In the genomic region with DNA sequence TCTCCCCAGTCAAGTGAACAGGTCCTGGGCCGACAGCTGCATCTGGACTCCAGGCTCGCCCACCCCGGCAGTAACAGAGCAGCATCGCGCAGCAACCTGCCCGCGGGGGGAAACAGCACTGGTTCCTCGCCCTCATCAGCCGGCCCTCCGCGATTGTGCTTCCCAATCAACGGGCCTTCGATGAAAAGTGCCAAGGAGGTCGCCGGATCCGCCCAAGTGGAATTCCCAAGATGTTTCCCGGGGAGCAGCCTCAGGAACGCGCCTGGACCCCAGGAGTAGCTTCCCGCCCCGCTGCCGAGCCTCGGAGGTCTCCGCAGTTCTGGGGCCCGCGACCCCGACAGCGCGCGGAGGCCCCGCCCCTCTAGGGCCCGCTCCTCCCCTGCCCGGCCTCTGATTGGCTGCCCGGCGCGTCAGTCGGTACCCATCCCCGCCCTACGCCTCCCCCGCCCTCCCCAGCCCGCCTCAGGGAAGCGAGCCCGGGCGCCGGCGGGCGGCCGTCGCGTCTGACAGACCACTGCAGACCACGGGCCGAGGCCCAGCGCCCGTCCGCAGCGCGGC, we compare ENCODE assay signal across 8 cellular contexts. TPM values are rescaled to one million over a fixed set of nuclear protein-coding genes. Genes with fewer than 3 reads are reported as not detected.
A peak's percentile ranks its signal among the peaks of the same experiment; 100 is the strongest.
DNase-seq lines count a peak whose midpoint lies in the region; ATAC-seq and TF ChIP-seq lines count a peak whose summit lies in the region.

A gene (plus strand): TSS at position 460 of the 558 bp plus-strand sequence. CDS start 103 bp downstream, outside the sequence.

- peaks cover 3% of the 10 kb centered on the region for H3K9me3 Mint-ChIP-seq in activated naive CD8-positive, alpha-beta T cell treated with anti-CD3 and anti-CD28 coated beads, Interleukin-2, amount 10 ng/mL, durations not matched to agents 7 days and 5 days
- H3K9me3 Mint-ChIP-seq in progenitor cell of endocrine pancreas (ENCODE audit: low read depth): peaks cover 7% of the 10 kb centered on the region

- H3K4me3 Mint-ChIP-seq in activated naive CD8-positive, alpha-beta T cell treated with anti-CD3 and anti-CD28 coated beads, Interleukin-2, amount 10 ng/mL, durations not matched to agents 7 days and 5 days: peak within 1 kb of the TSS; percentile 91
- H3K4me3 Mint-ChIP-seq in progenitor cell of endocrine pancreas (ENCODE audit: low read depth): peak within 1 kb of the TSS; percentile 79

- no peaks in the 10 kb centered on the region for H3K9me3 ChIP-seq in heart right ventricle
- H3K9me3 ChIP-seq in upper lobe of left lung: no peaks in the 10 kb centered on the region

- ATAC-seq in HG02610 (IDR thresholded peaks at IDR 0.05; ENCODE audit: unreplicated experiment): peak; percentile 100
- peak; percentile 88 for ATAC-seq in activated naive CD8-positive, alpha-beta T cell treated with anti-CD3 and anti-CD28 coated beads, Interleukin-2, amount 10 ng/mL, durations not matched to agents 7 days and 5 days (ENCODE audit: low read depth)
- peak; percentile 95 to 98 (median 97) for ATAC-seq in heart right ventricle
- ATAC-seq in upper lobe of left lung (ENCODE audit: low FRiP score in 2 of 2): peak; percentile 94 to 97

- no peaks in the 10 kb centered on the region for H3K36me3 ChIP-seq in heart right ventricle
- H3K36me3 ChIP-seq in upper lobe of left lung: no peaks in the 10 kb centered on the region

- H3K4me3 ChIP-seq in heart right ventricle (peak within 1 kb of the TSS; percentile 60 to 84 (median 66)), upper lobe of left lung (peak within 1 kb of the TSS; percentile 60 to 85 (median 80))

- peak in 2 of 4 donors; percentile 39 to 77 for TF ChIP-seq POLR2A in upper lobe of left lung (IDR thresholded peaks at IDR 0.05)

- peaks cover 0 to 36% (median 23%) of the 10 kb centered on the region in 7 donors for H3K27me3 ChIP-seq in heart right ventricle
- H3K27me3 ChIP-seq in upper lobe of left lung: no peaks in the 10 kb centered on the region

- H3K27me3 Mint-ChIP-seq in activated naive CD8-positive, alpha-beta T cell treated with anti-CD3 and anti-CD28 coated beads, Interleukin-2, amount 10 ng/mL, durations not matched to agents 7 days and 5 days: peaks cover 15% of the 10 kb centered on the region
- peaks cover 9% of the 10 kb centered on the region for H3K27me3 Mint-ChIP-seq in progenitor cell of endocrine pancreas

- POLR2A ChIA-PET in activated naive CD8-positive, alpha-beta T cell treated with anti-CD3 and anti-CD28 coated beads, Interleukin-2, amount 10 ng/mL, durations not matched to agents 7 days and 5 days (lab: Charles Lee): interaction anchor here (0.9 to 5.1 kb wide), 19 partner anchors 9 to 216 kb away, joined by 3 to 118 read pairs (median 6); no protein-coding TSS in a partner anchor

- peak within 1 kb of the TSS; percentile 88 for H3K27ac Mint-ChIP-seq in activated naive CD8-positive, alpha-beta T cell treated with anti-CD3 and anti-CD28 coated beads, Interleukin-2, amount 10 ng/mL, durations not matched to agents 7 days and 5 days
- H3K27ac Mint-ChIP-seq in progenitor cell of endocrine pancreas: peak within 1 kb of the TSS; percentile 90

- peak within 1 kb of the TSS in 6 of 10 donors; percentile 22 to 94 (median 59) for H3K27ac ChIP-seq in heart right ventricle
- peak within 1 kb of the TSS; percentile 85 to 96 (median 92) for H3K27ac ChIP-seq in upper lobe of left lung

- intact Hi-C loops in heart right ventricle (cut with DNase I): loop anchor here in 1 of 10 donors (10.0 kb wide), 1 partner anchor 177 kb away; no protein-coding TSS in a partner anchor

- TF ChIP-seq EP300 in upper lobe of left lung (IDR thresholded peaks at IDR 0.05): no peak

- WGBS in heart right ventricle, 2 donors: 1 to 2% methylated on average over 54 to 57 of the region's 57 CpGs
- 4% methylated on average over 15 to 39 of the region's 57 CpGs for WGBS in upper lobe of left lung, 2 donors

- H3K36me3 Mint-ChIP-seq in activated naive CD8-positive, alpha-beta T cell treated with anti-CD3 and anti-CD28 coated beads, Interleukin-2, amount 10 ng/mL, durations not matched to agents 7 days and 5 days: peaks cover 27% of the 10 kb centered on the region
- H3K36me3 Mint-ChIP-seq in progenitor cell of endocrine pancreas (ENCODE audit: insufficient read depth): peaks cover 10% of the 10 kb centered on the region

- H3K4me1 ChIP-seq in heart right ventricle: peaks cover 0 to 58% (median 14%) of the 10 kb centered on the region in 9 donors
- H3K4me1 ChIP-seq in upper lobe of left lung: peaks cover 9 to 44% (median 31%) of the 10 kb centered on the region in 4 donors

- DNase-seq in GM10266 (ENCODE audit: extremely low spot score): peak; percentile 99
- DNase-seq in NCI-H1092 treated with DMSO at 0.1 percent for 48 hours (lab: John Stamatoyannopoulos, UW): peak; percentile 88
- peak; percentile 84 for DNase-seq in T follicular helper cell (ENCODE audit: low read depth)
- peak; percentile 94 for DNase-seq in activated naive CD8-positive, alpha-beta T cell treated with anti-CD3 and anti-CD28 coated beads, Interleukin-2, amount 10 ng/mL, durations not matched to agents 7 days and 5 days
- peak; percentile 90 to 91 for DNase-seq in heart right ventricle
- DNase-seq in progenitor cell of endocrine pancreas (ENCODE audit: low spot score, unreplicated experiment): peak; percentile 90
- peak; percentile 93 to 99 for DNase-seq in upper lobe of left lung

- H3K4me1 Mint-ChIP-seq in activated naive CD8-positive, alpha-beta T cell treated with anti-CD3 and anti-CD28 coated beads, Interleukin-2, amount 10 ng/mL, durations not matched to agents 7 days and 5 days: peaks cover 32% of the 10 kb centered on the region
- peaks cover 22% of the 10 kb centered on the region for H3K4me1 Mint-ChIP-seq in progenitor cell of endocrine pancreas (ENCODE audit: low read depth)

- no peak for TF ChIP-seq CTCF in GM10266 (IDR thresholded peaks at IDR 0.05; ENCODE audit: control insufficient read depth, insufficient read depth, low read depth, missing control alignments)
- TF ChIP-seq CTCF in heart right ventricle (IDR thresholded peaks at IDR 0.05): no peak
- no peak for TF ChIP-seq CTCF in progenitor cell of endocrine pancreas (IDR thresholded peaks at IDR 0.05; ENCODE audit: unreplicated experiment)
- TF ChIP-seq CTCF in upper lobe of left lung (IDR thresholded peaks at IDR 0.05): no peak

RNA-seq across cellular contexts. Expression of the gene that starts here (rescaled TPM):
- total RNA-seq in activated naive CD8-positive, alpha-beta T cell treated with anti-CD3 and anti-CD28 coated beads, Interleukin-2, amount 10 ng/mL, durations not matched to agents 7 days and 5 days: 10 to 100 TPM; 67.7 to 68.4 TPM
- total RNA-seq in heart right ventricle (1 to 10 TPM in 7 of 10 donors, under 1 TPM in 3; 0.80 to 9.5 (median 1.9) TPM), progenitor cell of endocrine pancreas (35.5 and 36.3 TPM in 2 replicates), upper lobe of left lung (100 to 1,000 TPM in 2 of 6 donors, 10 to 100 TPM in 4; 36.4 to 194 (median 82.8) TPM)
- polyA plus RNA-seq in heart right ventricle: 1 to 10 TPM in 1 of 2 donors, under 1 TPM in 1; 0.29 to 1.0 TPM

Comparison
In these comparisons a context has a peak if more than half of its experiments do, and no peak if none do; other contexts are left out.
1. Peak in every context shown above with its lines: DNase-seq, ATAC-seq, H3K4me3 ChIP-seq and H3K27ac ChIP-seq.